ENCODE assay signal across 21 cellular contexts in the genomic region with DNA sequence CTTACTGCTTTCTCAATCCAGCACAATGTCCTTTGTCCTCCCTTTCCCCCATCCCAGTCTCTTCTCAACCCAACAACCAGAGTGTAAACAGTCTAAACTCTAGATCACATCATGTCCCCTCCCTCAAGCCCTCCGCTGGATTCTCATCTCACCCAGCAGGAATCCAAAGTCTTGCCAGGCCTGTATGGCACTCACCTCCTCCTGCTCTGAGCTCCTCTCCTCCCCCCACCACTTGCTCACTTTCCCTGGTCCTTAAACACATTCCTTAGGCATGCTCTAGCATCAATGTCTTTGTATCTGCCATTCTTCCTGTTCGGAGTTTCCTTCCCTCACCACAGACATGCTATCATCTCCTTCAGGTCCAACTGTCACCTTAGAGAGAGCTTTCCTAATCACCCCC.
"Had no signal": no experiment of that assay in that cellular context is flagged by ENCODE, and none has a peak within 500 bp of the region (broad histone marks: within the 10 kb centered on the region; RNA-seq: fewer than 3 reads in every experiment).

No MANE protein-coding gene starts in this region.

- H3K4me1 ChIP-seq: gastrocnemius medialis, left ventricle myocardium inferior, parathyroid adenoma had no signal

- H3K27ac ChIP-seq: gastrocnemius medialis, left ventricle myocardium inferior, neutrophil, parathyroid adenoma, sigmoid colon, thoracic aorta had no signal

- H3K4me3 ChIP-seq: gastrocnemius medialis, left ventricle myocardium inferior, sigmoid colon, thoracic aorta, upper lobe of left lung had no signal

- H2AFZ ChIP-seq: parathyroid adenoma had no signal

- H3K27me3 ChIP-seq: gastrocnemius medialis, neutrophil, sigmoid colon, upper lobe of left lung had no signal

- DNase-seq: activated CD4-positive, alpha-beta T cell treated with anti-CD3 and anti-CD28 coated beads, Interleukin-2, amount 50 U/mL, for 1 hour; activated CD8-positive, alpha-beta memory T cell treated with anti-CD3 and anti-CD28 coated beads, Interleukin-2, amount 50 U/mL, for 48 hours; activated gamma-delta T cell treated with Interleukin-2 at 50 U/mL for 16 hours; activated naive CD8-positive, alpha-beta T cell treated with anti-CD3 and anti-CD28 coated beads for 36 hours; amniotic stem cell; caudate nucleus; gastrocnemius medialis; head of caudate nucleus; left ventricle myocardium inferior; naive thymus-derived CD8-positive, alpha-beta T cell; sigmoid colon; stimulated activated CD4-positive, alpha-beta T cell treated with anti-CD3 and anti-CD28 coated beads, Interleukin-4, amount 100 ng/mL, for 24 hours; T-cell; upper lobe of left lung had no signal

- ATAC-seq: activated CD4-positive, CD25-positive, alpha-beta regulatory T cell treated with anti-CD3 and anti-CD28 coated beads, Interleukin-2, amount 50 U/mL, for 24 hours; gastrocnemius medialis; naive thymus-derived CD8-positive, alpha-beta T cell; SK-N-SH treated with all-trans-retinoic acid at 6 μM for 48 hours; stimulated activated memory B cell treated with anti-CD40 and anti-IgM and Interleukin-4, amounts not matched to agents 10 μg/mL and 1 μg/mL and 100 μg/mL, for 72 hours; T-cell had no signal

- H3K9ac ChIP-seq: parathyroid adenoma had no signal

- FAIRE-seq: colon had no signal

- H3K9me3 ChIP-seq: gastrocnemius medialis, left ventricle myocardium inferior, neutrophil, sigmoid colon, thoracic aorta, upper lobe of left lung had no signal

- H3K79me2 ChIP-seq: parathyroid adenoma had no signal
